In genomic region chr14:93994919-93995682, GRCh38 we compare ENCODE assay signal across 9 cellular contexts. TPM values are rescaled to one million over a fixed set of nuclear protein-coding genes. Genes with fewer than 3 reads are reported as not detected.
DNase-seq lines count a peak whose midpoint lies in the region; TF ChIP-seq lines count a peak whose summit lies in the region.
"Had no signal": no experiment of that assay in that cellular context is flagged by ENCODE, and none has a peak within 500 bp of the region (broad histone marks: within the 10 kb centered on the region; RNA-seq: fewer than 3 reads in every experiment).

No MANE protein-coding gene starts in this region.

- no peaks in the 10 kb centered on the region for H3K79me2 ChIP-seq in ACC112 (ENCODE audit: control insufficient read depth, insufficient read depth, low read length, unreplicated experiment)

- no peaks in the 10 kb centered on the region for H3K36me3 Mint-ChIP-seq in immature natural killer cell

- H3K4me3 ChIP-seq in ACC112 (ENCODE audit: low read depth, low read length) (no peak overlapping the region), adrenal gland (no peak overlapping the region)

- H3K27me3 ChIP-seq in ACC112 (ENCODE audit: insufficient read depth, low read length) (no peaks in the 10 kb centered on the region), adrenal gland (no peaks in the 10 kb centered on the region)

- H3K27ac ChIP-seq in ACC112 (ENCODE audit: low read depth, low read length) (peak overlapping the region; percentile 63; the same call in 1 of the 2 replicates), adrenal gland (peak overlapping the region in 2 of 5 donors; percentile 80 to 85)

- no peaks in the 10 kb centered on the region for H3K9me3 Mint-ChIP-seq in immature natural killer cell
- H3K9me3 Mint-ChIP-seq: neural crest cell had no signal

- no peak for TF ChIP-seq CTCF in adrenal gland (IDR thresholded peaks at IDR 0.05)
- no peak for TF ChIP-seq CTCF in GM13977 (IDR thresholded peaks at IDR 0.05; ENCODE audit: extremely low read depth, insufficient read depth, missing control alignments)

- DNase-seq in LHCN-M2 (ENCODE audit: low read depth) (peak; percentile 56), adrenal gland (peak; percentile 81 to 94 (median 87)), medulla oblongata (ENCODE audit: extremely low spot score) (peak; percentile 19), epidermal melanocyte (ENCODE audit: insufficient read length, low spot score) (no peak), immature natural killer cell (no peak), NCI-H2196 (lab: John Stamatoyannopoulos, UW; ENCODE audit: unreplicated experiment) (no peak), GM13977 (ENCODE audit: low spot score) (no peak)

- no peak overlapping the region for H3K27ac Mint-ChIP-seq in immature natural killer cell

- intact Hi-C loops in adrenal gland (cut with DNase I), result no loop called here

- peaks cover 19% of the 10 kb centered on the region for H3K4me1 ChIP-seq in ACC112 (ENCODE audit: control insufficient read depth, insufficient read depth, low read length, unreplicated experiment)
- peaks cover 0 to 14% of the 10 kb centered on the region in 2 donors for H3K4me1 ChIP-seq in adrenal gland (replicated peaks in 1 of 2)

- H2AFZ ChIP-seq in ACC112 (ENCODE audit: low read length, unreplicated experiment), result peak overlapping the region; percentile 39

- no peaks in the 10 kb centered on the region for H3K4me1 Mint-ChIP-seq in immature natural killer cell

- no peaks in the 10 kb centered on the region for H3K9me3 ChIP-seq in adrenal gland (replicated peaks in 1 of 3)

- no peak for TF ChIP-seq POLR2A in adrenal gland (IDR thresholded peaks at IDR 0.05)

- WGBS in adrenal gland, 4 donors, result 24 to 47% (median 40%) methylated on average over 12 to 13 of the region's 13 CpGs

- H3K4me3 Mint-ChIP-seq in immature natural killer cell, result no peak overlapping the region
- H3K4me3 Mint-ChIP-seq: neural crest cell had no signal

- no peaks in the 10 kb centered on the region for H3K36me3 ChIP-seq in ACC112 (ENCODE audit: insufficient read depth, low read length)
- no peaks in the 10 kb centered on the region for H3K36me3 ChIP-seq in adrenal gland (replicated peaks in 1 of 2)

- in situ Hi-C loops in GM13977 (cut with MboI; ENCODE audit: low pct_unique_long_range_greater_than_20kb, low sequenced_read_pairs, unreplicated experiment), result no loop called here

- H3K27me3 Mint-ChIP-seq in immature natural killer cell (ENCODE audit: low read depth in 3 of 3), result peaks cover 3 to 4% (median 4%) of the 10 kb centered on the region in 3 donors

RNA-seq across cellular contexts. Expression of gene CCDC197, which starts 2.0 kb away (rescaled TPM):
- total RNA-seq in LHCN-M2 (2014; rRNA removed), result not detected in 2 replicates
- polyA plus RNA-seq in LHCN-M2 (2012), result not detected
- total RNA-seq in adrenal gland, result not detected
- not detected for polyA plus RNA-seq in adrenal gland
- not detected for polyA plus RNA-seq in immature natural killer cell
- total RNA-seq: neural crest cell had no signal

RNA-seq across cellular contexts. Expression of gene ASB2, which starts 18.7 kb away (rescaled TPM):
- total RNA-seq in LHCN-M2 (2014; rRNA removed) (0.40 TPM in 1 of 2 replicates, not detected in the other), adrenal gland (1 to 10 TPM in 1 of 8 donors, under 1 TPM in 6, not detected in 1; 0.19 to 1.5 (median 0.47) TPM)
- polyA plus RNA-seq in LHCN-M2 (2012), result not detected
- polyA plus RNA-seq in adrenal gland (1 to 10 TPM in 2 of 3 donors, under 1 TPM in 1; 0.44 to 3.5 (median 2.2) TPM), immature natural killer cell (1 to 10 TPM; 1.4 to 4.2 (median 2.7) TPM)

RNA-seq across cellular contexts. Expression of gene OTUB2, which starts 31.0 kb away (rescaled TPM):
- total RNA-seq in LHCN-M2 (2014; rRNA removed), result 0.45 and 0.69 TPM in 2 replicates
- 0.87 TPM for polyA plus RNA-seq in LHCN-M2 (2012)
- 1 to 10 TPM in 6 of 8 donors, under 1 TPM in 2; 0.17 to 2.5 (median 1.5) TPM for total RNA-seq in adrenal gland
- polyA plus RNA-seq in adrenal gland, result 1 to 10 TPM in 1 of 3 donors, under 1 TPM in 2; 0.47 to 2.0 (median 0.48) TPM
- polyA plus RNA-seq in immature natural killer cell, result under 1 TPM in 2 of 3 donors, not detected in 1; 0.22 to 0.33 TPM

Comparison
In these comparisons a context has a peak if more than half of its experiments do, and no peak if none do; other contexts are left out.
1. DNase-seq: peak in LHCN-M2 (single experiment), adrenal gland (7 of 7) and medulla oblongata (single experiment); none in epidermal melanocyte (single experiment), immature natural killer cell (0 of 3), NCI-H2196 (single experiment) and GM13977 (single experiment).